8 cellular contexts compared by ENCODE assay signal in genomic region chr1:64006276-64007051, GRCh38.
DNase-seq lines count a peak whose midpoint lies in the region; ATAC-seq and TF ChIP-seq lines count a peak whose summit lies in the region.

No MANE protein-coding gene starts in this region.

- no peak for TF ChIP-seq CTCF in chondrocyte (IDR thresholded peaks at IDR 0.05)
- no peak for TF ChIP-seq CTCF in nephron progenitor cell (IDR thresholded peaks at IDR 0.05)

- H3K4me3 Mint-ChIP-seq in chondrocyte (ENCODE audit: unreplicated experiment) (no peak overlapping the region), nephron progenitor cell (no peak overlapping the region)

- H3K9me3 Mint-ChIP-seq in chondrocyte (ENCODE audit: low read depth), result no peaks in the 10 kb centered on the region
- peaks cover 4% of the 10 kb centered on the region for H3K9me3 Mint-ChIP-seq in nephron progenitor cell

- no peak for ATAC-seq in HG02973 (IDR thresholded peaks at IDR 0.05; ENCODE audit: unreplicated experiment)

- H3K27me3 Mint-ChIP-seq in chondrocyte (ENCODE audit: low read depth) (no peaks in the 10 kb centered on the region), nephron progenitor cell (ENCODE audit: low read depth, poor library complexity) (peaks cover 6% of the 10 kb centered on the region)

- DNase-seq in EL (peak; percentile 72), NCI-H146 treated with DMSO at 0.1 percent for 48 hours (lab: John Stamatoyannopoulos, UW; ENCODE audit: unreplicated experiment) (peak; percentile 54), chondrocyte (ENCODE audit: low spot score) (no peak), nephron progenitor cell (no peak), nucleus accumbens (lab: John Stamatoyannopoulos, UW) (no peak)
- no peak for DNase-seq in stimulated activated CD4-positive, alpha-beta T cell treated with anti-CD3 and anti-CD28 coated beads, Interleukin-2, amount 100 ng/mL, for 48 hours
- DNase-seq in central memory CD4-positive, alpha-beta T cell, result no peak

- H3K36me3 Mint-ChIP-seq in chondrocyte (ENCODE audit: low read depth), result peaks cover 8% of the 10 kb centered on the region
- no peaks in the 10 kb centered on the region for H3K36me3 Mint-ChIP-seq in nephron progenitor cell (ENCODE audit: low read depth)

- H3K4me1 Mint-ChIP-seq in chondrocyte (ENCODE audit: low read depth) (peaks cover 80% of the 10 kb centered on the region), nephron progenitor cell (peaks cover 5% of the 10 kb centered on the region)

- peak overlapping the region; percentile 82 for H3K27ac Mint-ChIP-seq in chondrocyte (ENCODE audit: unreplicated experiment)
- H3K27ac Mint-ChIP-seq in nephron progenitor cell, result peak overlapping the region; percentile 24

Comparison
In these comparisons a context has a peak if more than half of its experiments do, and no peak if none do; other contexts are left out.
1. DNase-seq: peak in EL (single experiment) and NCI-H146 treated with DMSO at 0.1 percent for 48 hours (single experiment); none in chondrocyte (single experiment), nephron progenitor cell (single experiment), nucleus accumbens (0 of 56), stimulated activated CD4-positive, alpha-beta T cell treated with anti-CD3 and anti-CD28 coated beads, Interleukin-2, amount 100 ng/mL, for 48 hours (0 of 2) and central memory CD4-positive, alpha-beta T cell (single experiment).